1 cellular context compared by ENCODE assay signal in the genomic region with DNA sequence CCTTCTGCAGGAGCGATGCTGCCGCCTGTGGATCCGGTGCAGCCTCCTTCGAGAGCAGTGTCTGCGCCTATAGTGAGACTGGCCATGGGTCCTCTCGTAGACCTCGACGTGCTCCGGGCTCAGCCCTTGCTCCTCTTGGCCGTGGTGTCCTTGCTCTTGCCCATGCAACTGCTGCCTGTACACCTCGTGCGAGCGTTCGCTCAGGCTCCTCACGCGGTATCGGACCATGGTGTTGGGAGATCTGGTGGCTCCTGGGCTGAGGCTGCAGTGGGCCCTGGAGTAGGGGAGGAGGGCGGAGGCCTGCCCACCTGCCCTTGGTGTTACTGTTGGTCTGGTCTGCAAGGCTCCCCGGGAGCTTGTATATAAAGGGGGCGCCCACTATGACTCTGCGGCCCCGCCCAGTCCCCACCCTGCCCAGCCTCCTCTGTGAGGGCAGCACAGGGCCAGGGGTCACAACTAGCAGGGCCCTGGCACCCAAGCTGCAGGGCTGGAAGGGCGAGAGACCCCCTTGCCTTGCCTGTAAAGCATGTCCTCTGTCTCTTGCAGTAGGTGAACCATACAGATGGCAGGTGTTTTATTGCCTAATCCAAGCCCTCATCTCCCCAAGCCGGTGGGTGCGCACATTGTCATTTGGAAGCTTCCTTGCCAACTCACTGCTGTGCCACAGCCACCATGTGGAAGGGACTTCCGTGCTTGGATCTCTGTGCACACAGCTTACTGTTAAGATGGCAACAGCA.
TF ChIP-seq lines count a peak whose summit lies in the region.

A gene with protein sequence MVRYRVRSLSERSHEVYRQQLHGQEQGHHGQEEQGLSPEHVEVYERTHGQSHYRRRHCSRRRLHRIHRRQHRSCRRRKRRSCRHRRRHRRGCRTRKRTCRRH (minus strand): TSS at position 338 of the 737 bp plus-strand sequence. CDS start 110 bp downstream, at position 228.

TF ChIP-seq in H1, 55 proteins besides CTCF, POLR2A, EP300 and RAD21:
- no peak for TF ChIP-seq EGR1 (IDR thresholded peaks at IDR 0.05; ENCODE audit: borderline replicate concordance, low read depth, low read length)
- TF ChIP-seq SIN3A (conservative IDR thresholded peaks at IDR 0.05 in 1 of 2, IDR thresholded peaks at IDR 0.05 in 1 of 2; ENCODE audit: low read depth in 1 of 2, low read length in 2 of 2): no peak
- TF ChIP-seq HDAC6 (IDR thresholded peaks at IDR 0.05; ENCODE audit: low read depth, low read length): no peak
- no peak for TF ChIP-seq ZNF274 (IDR thresholded peaks at IDR 0.05; ENCODE audit: borderline replicate concordance, extremely low read depth, low read length)
- TF ChIP-seq CBX8 (IDR thresholded peaks at IDR 0.05; ENCODE audit: borderline replicate concordance, low read depth, low read length): no peak
